In genomic region chr1:155186266-155186954, GRCh38 we compare ENCODE assay signal across 7 cellular contexts. TPM values are rescaled to one million over a fixed set of nuclear protein-coding genes. Genes with fewer than 3 reads are reported as not detected.
DNase-seq lines count a peak whose midpoint lies in the region; TF ChIP-seq lines count a peak whose summit lies in the region.
"Had no signal": no experiment of that assay in that cellular context is flagged by ENCODE, and none has a peak within 500 bp of the region (broad histone marks: within the 10 kb centered on the region; RNA-seq: fewer than 3 reads in every experiment).

No MANE protein-coding gene starts in this region.

- H3K4ac ChIP-seq in neuronal stem cell (ENCODE audit: low read length) = no peak overlapping the region

- peak overlapping the region; percentile 57 for H3K18ac ChIP-seq in neuronal stem cell (ENCODE audit: low read length)

- no peak overlapping the region for H3K4me3 Mint-ChIP-seq in activated CD4-positive, alpha-beta T cell treated with anti-CD3 and anti-CD28 coated beads, Interleukin-2, amount 10 ng/mL, durations not matched to agents 7 days and 5 days

- H3K27me3 Mint-ChIP-seq in activated CD4-positive, alpha-beta T cell treated with anti-CD3 and anti-CD28 coated beads, Interleukin-2, amount 10 ng/mL, durations not matched to agents 7 days and 5 days = no peaks in the 10 kb centered on the region

- no peak overlapping the region for H2BK5ac ChIP-seq in neuronal stem cell (ENCODE audit: low read length)

- H2BK15ac ChIP-seq in neuronal stem cell (ENCODE audit: low read length) = peak overlapping the region; percentile 81

- peaks cover 3% of the 10 kb centered on the region for H3K79me1 ChIP-seq in neuronal stem cell (ENCODE audit: low read depth, low read length)

- H3K36me3 ChIP-seq in HEK293 (ENCODE audit: control insufficient read depth in 2 of 2, insufficient read depth in 1 of 2, low read length in 2 of 2) (no peaks in the 10 kb centered on the region), neuronal stem cell (replicated peaks in 1 of 2; ENCODE audit: control insufficient read depth in 2 of 2, insufficient read depth in 2 of 2, low read length in 2 of 2) (peaks cover 5 to 14% of the 10 kb centered on the region in 2 donors)

- peak overlapping the region; percentile 14 for H3K4me2 ChIP-seq in neuronal stem cell (ENCODE audit: insufficient read depth, low read length, poor library complexity, severe bottlenecking)

- POLR2A ChIA-PET in HEK293 (lab: Yijun Ruan, JAX) = no interaction called here
- POLR2A ChIA-PET in RWPE1 (lab: Yijun Ruan, JAX; ENCODE audit: low non-redundant PET) = no interaction called here
- POLR2A ChIA-PET in activated CD4-positive, alpha-beta T cell treated with anti-CD3 and anti-CD28 coated beads, Interleukin-2, amount 10 ng/mL, durations not matched to agents 7 days and 5 days (lab: Charles Lee) = interaction anchor here (0.7 kb wide), 1 partner anchor 19 kb away, joined by 4 read pairs; no protein-coding TSS in a partner anchor

- H3K23ac ChIP-seq in neuronal stem cell (ENCODE audit: low read depth, low read length, poor library complexity) = no peak overlapping the region

- H2AFZ ChIP-seq in neuronal stem cell (ENCODE audit: low read length) = no peak overlapping the region

- H2BK120ac ChIP-seq in neuronal stem cell (ENCODE audit: low read depth, low read length) = peak overlapping the region; percentile 3

- H3K9ac ChIP-seq in neuronal stem cell (ENCODE audit: low read depth, low read length, poor library complexity) = no peak overlapping the region

- H2AK5ac ChIP-seq in neuronal stem cell (ENCODE audit: low read depth, low read length) = peak overlapping the region; percentile 92

- H3K27ac Mint-ChIP-seq in activated CD4-positive, alpha-beta T cell treated with anti-CD3 and anti-CD28 coated beads, Interleukin-2, amount 10 ng/mL, durations not matched to agents 7 days and 5 days = no peak overlapping the region

- peaks cover 7% of the 10 kb centered on the region for H3K36me3 Mint-ChIP-seq in activated CD4-positive, alpha-beta T cell treated with anti-CD3 and anti-CD28 coated beads, Interleukin-2, amount 10 ng/mL, durations not matched to agents 7 days and 5 days (ENCODE audit: low read depth)

- no CpG with 5 or more reads among the region's 8 CpGs for WGBS in neuronal stem cell (ENCODE audit: extremely low coverage in 2 of 2, insufficient read length in 2 of 2, insufficient replicate concordance in 1 of 2), 2 donors

- CTCF ChIA-PET in HEK293 (lab: Yijun Ruan, JAX) = interaction anchor here (1.0 to 4.4 kb wide), 2 partner anchors 9 to 14 kb away, joined by 4 to 15 read pairs; partner anchors contain the start of gene KRTCAP2
- CTCF ChIA-PET in RWPE1 (lab: Yijun Ruan, JAX) = interaction anchor here (0.8 to 1.1 kb wide), 2 partner anchors 9 to 983 kb away, joined by 4 read pairs; no protein-coding TSS in a partner anchor
- CTCF ChIA-PET in activated CD4-positive, alpha-beta T cell treated with anti-CD3 and anti-CD28 coated beads, Interleukin-2, amount 10 ng/mL, durations not matched to agents 7 days and 5 days (lab: Charles Lee) = interaction anchor here (1.3 to 4.0 kb wide), 4 partner anchors 7 to 41 kb away, joined by 4 to 25 read pairs (median 14); partner anchors contain the start of gene KRTCAP2

- DNase-seq in RWPE1 (ENCODE audit: low spot score) (no peak), neuronal stem cell (ENCODE audit: low spot score) (no peak), OCI-M1 (lab: John Stamatoyannopoulos, UW) (no peak), midbrain (lab: John Stamatoyannopoulos, UW) (no peak)
- DNase-seq in activated CD4-positive, alpha-beta T cell treated with anti-CD3 and anti-CD28 coated beads, Interleukin-2, amount 10 ng/mL, durations not matched to agents 7 days and 5 days = no peak

- H3K4me1 ChIP-seq in HEK293 (ENCODE audit: control insufficient read depth, insufficient read depth, low read length) (no peaks in the 10 kb centered on the region), neuronal stem cell (ENCODE audit: control insufficient read depth in 2 of 2, insufficient read depth in 1 of 2, low read depth in 1 of 2, low read length in 2 of 2) (peaks cover 0 to 2% of the 10 kb centered on the region in 2 donors)

- TF ChIP-seq CTCF in HEK293 (tag by site-specific recombination; IDR thresholded peaks at IDR 0.05) (no peak), RWPE1 (conservative IDR thresholded peaks at IDR 0.05; ENCODE audit: low read depth) (no peak)

- H3K27ac ChIP-seq in HEK293 (ENCODE audit: extremely low read depth, low read depth, low read length) = no peak overlapping the region; the same call in 1 of the 2 replicates
- peak overlapping the region; percentile 64 for H3K27ac ChIP-seq in RWPE1
- H3K27ac ChIP-seq in neuronal stem cell (replicated peaks; ENCODE audit: low read length) = no peak overlapping the region
- H3K27ac ChIP-seq: epithelial cell of prostate had no signal

- H4K8ac ChIP-seq in neuronal stem cell (ENCODE audit: low read depth, low read length) = no peak overlapping the region

- no peaks in the 10 kb centered on the region for H3K27me3 ChIP-seq in neuronal stem cell (ENCODE audit: control insufficient read depth in 3 of 3, insufficient read depth in 3 of 3, low read depth in 1 of 3, low read length in 3 of 3)

- H3K4me1 Mint-ChIP-seq in activated CD4-positive, alpha-beta T cell treated with anti-CD3 and anti-CD28 coated beads, Interleukin-2, amount 10 ng/mL, durations not matched to agents 7 days and 5 days = peaks cover 9% of the 10 kb centered on the region

- H3K9me3 Mint-ChIP-seq in activated CD4-positive, alpha-beta T cell treated with anti-CD3 and anti-CD28 coated beads, Interleukin-2, amount 10 ng/mL, durations not matched to agents 7 days and 5 days = no peaks in the 10 kb centered on the region

- H3K14ac ChIP-seq in neuronal stem cell (ENCODE audit: low read length) = no peak overlapping the region

- no peak overlapping the region for H4K91ac ChIP-seq in neuronal stem cell (ENCODE audit: low read depth, low read length, poor library complexity)

- H3K4me3 ChIP-seq in HEK293 (ENCODE audit: low read depth, low read length) (no peak overlapping the region), neuronal stem cell (ENCODE audit: low read length in 2 of 2) (no peak overlapping the region)

- no peak overlapping the region for H2BK12ac ChIP-seq in neuronal stem cell (ENCODE audit: low read length)

- H3K9me3 ChIP-seq in HEK293 (ENCODE audit: control insufficient read depth, insufficient read depth, low read depth, low read length) (no peaks in the 10 kb centered on the region), neuronal stem cell (replicated peaks in 1 of 2; ENCODE audit: control insufficient read depth in 2 of 2, insufficient read depth in 1 of 2, low read depth in 1 of 2, low read length in 2 of 2) (no peaks in the 10 kb centered on the region)

TF ChIP-seq in HEK293, 187 proteins besides CTCF, POLR2A, EP300 and RAD21 (continues in another document):
- no peak for TF ChIP-seq ZNF639 (tag by site-specific recombination; IDR thresholded peaks at IDR 0.05)
- TF ChIP-seq WT1 (tag by site-specific recombination; IDR thresholded peaks at IDR 0.05) = no peak
- TF ChIP-seq EGR2 (tag by site-specific recombination; IDR thresholded peaks at IDR 0.05; ENCODE audit: low read depth) = 0 out of 2 replicates have a peak, but pooled peaks have one; percentile 12
- TF ChIP-seq ATF2 (tag by site-specific recombination; IDR thresholded peaks at IDR 0.05; ENCODE audit: low read depth) = no peak
- TF ChIP-seq ZFHX2 (tag by site-specific recombination; conservative IDR thresholded peaks at IDR 0.05) = 0 out of 2 replicates have a peak, but pooled peaks have one; percentile 13
- TF ChIP-seq SP7 (tag by site-specific recombination; IDR thresholded peaks at IDR 0.05) = no peak
- no peak for TF ChIP-seq ZNF341 (tag by site-specific recombination; IDR thresholded peaks at IDR 0.05; ENCODE audit: low read depth)

RNA-seq across cellular contexts. Expression of gene TRIM46, which starts 12.8 kb away (rescaled TPM):
- 7.5 TPM for polyA plus RNA-seq in neuronal stem cell (2013, experiment 1 of 2)
- polyA plus RNA-seq in neuronal stem cell (2013, experiment 2 of 2) = 7.4 TPM
- 10 to 100 TPM; 14.2 to 15.5 TPM for total RNA-seq in activated CD4-positive, alpha-beta T cell treated with anti-CD3 and anti-CD28 coated beads, Interleukin-2, amount 10 ng/mL, durations not matched to agents 7 days and 5 days

RNA-seq across cellular contexts. Expression of gene KRTCAP2, which starts 13.3 kb away (rescaled TPM):
- polyA plus RNA-seq in neuronal stem cell (2013, experiment 1 of 2) = 210 TPM
- 197 TPM for polyA plus RNA-seq in neuronal stem cell (2013, experiment 2 of 2)
- 100 to 1,000 TPM; 183 to 308 TPM for total RNA-seq in activated CD4-positive, alpha-beta T cell treated with anti-CD3 and anti-CD28 coated beads, Interleukin-2, amount 10 ng/mL, durations not matched to agents 7 days and 5 days

RNA-seq across cellular contexts. Expression of gene THBS3, which starts 21.3 kb away (rescaled TPM):
- 25.0 TPM for polyA plus RNA-seq in neuronal stem cell (2013, experiment 1 of 2)
- polyA plus RNA-seq in neuronal stem cell (2013, experiment 2 of 2) = 25.1 TPM
- 10 to 100 TPM; 21.2 to 23.6 TPM for total RNA-seq in activated CD4-positive, alpha-beta T cell treated with anti-CD3 and anti-CD28 coated beads, Interleukin-2, amount 10 ng/mL, durations not matched to agents 7 days and 5 days

RNA-seq across cellular contexts. Expression of gene MTX1, which starts 22.1 kb away (rescaled TPM):
- 28.8 TPM for polyA plus RNA-seq in neuronal stem cell (2013, experiment 1 of 2)
- polyA plus RNA-seq in neuronal stem cell (2013, experiment 2 of 2) = 29.5 TPM
- 10 to 100 TPM; 32.8 to 37.3 TPM for total RNA-seq in activated CD4-positive, alpha-beta T cell treated with anti-CD3 and anti-CD28 coated beads, Interleukin-2, amount 10 ng/mL, durations not matched to agents 7 days and 5 days

RNA-seq across cellular contexts. Expression of gene DPM3, which starts 46.1 kb away (rescaled TPM):
- polyA plus RNA-seq in neuronal stem cell (2013, experiment 1 of 2) = 309 TPM
- polyA plus RNA-seq in neuronal stem cell (2013, experiment 2 of 2) = 297 TPM
- total RNA-seq in activated CD4-positive, alpha-beta T cell treated with anti-CD3 and anti-CD28 coated beads, Interleukin-2, amount 10 ng/mL, durations not matched to agents 7 days and 5 days = 10 to 100 TPM; 50.1 to 58.9 TPM
